In genomic region chr20:62814709-62815065, GRCh38 we compare ENCODE assay signal across 30 cellular contexts. TPM values are rescaled to one million over a fixed set of nuclear protein-coding genes. Genes with fewer than 3 reads are reported as not detected.
A peak's percentile ranks its signal among the peaks of the same experiment; 100 is the strongest.
DNase-seq lines count a peak whose midpoint lies in the region; ATAC-seq and TF ChIP-seq lines count a peak whose summit lies in the region.
"Had no signal": no experiment of that assay in that cellular context is flagged by ENCODE, and none has a peak within 500 bp of the region (broad histone marks: within the 10 kb centered on the region; RNA-seq: fewer than 3 reads in every experiment).

No MANE protein-coding gene starts in this region.

- peaks cover 14 to 16% of the 10 kb centered on the region in 2 donors for H3K4me1 Mint-ChIP-seq in effector memory CD8-positive, alpha-beta T cell (ENCODE audit: low read depth in 2 of 2)
- H3K4me1 Mint-ChIP-seq in stimulated activated naive B cell treated with anti-CD40 and anti-IgM and Interleukin-4, amounts not matched to agents 10 μg/mL and 1 μg/mL and 100 μg/mL, for 72 hours: peaks cover 11 to 21% of the 10 kb centered on the region in 2 donors

- H3K4me3 Mint-ChIP-seq in effector memory CD8-positive, alpha-beta T cell: peak overlapping the region; percentile 15 to 39
- H3K4me3 Mint-ChIP-seq in stimulated activated naive B cell treated with anti-CD40 and anti-IgM and Interleukin-4, amounts not matched to agents 10 μg/mL and 1 μg/mL and 100 μg/mL, for 72 hours: no peak overlapping the region
- H3K4me3 Mint-ChIP-seq: activated B cell treated with CpG ODN at 0.5 μM for 24 hours; activated CD4-positive, alpha-beta T cell treated with anti-CD3 and anti-CD28 coated beads, Interleukin-2, amount 10 ng/mL, durations not matched to agents 7 days and 5 days; immature natural killer cell; natural killer cell treated with Interleukin-12 subunit alpha and Interleukin-12 subunit beta and Interleukin-15 and Interleukin-18, amount 100 ng/mL, for 72 hours had no signal

- H4K20me1 ChIP-seq in SK-N-SH (ENCODE audit: insufficient read depth): 0 out of 2 replicates have a peak, but pooled peaks cover 6% of the 10 kb centered on the region

- H3K9me2 ChIP-seq in SK-N-SH: no peaks in the 10 kb centered on the region

- H3K27me3 Mint-ChIP-seq in effector memory CD8-positive, alpha-beta T cell: peaks cover 8 to 37% of the 10 kb centered on the region in 2 donors
- peaks cover 25 to 44% of the 10 kb centered on the region in 2 donors for H3K27me3 Mint-ChIP-seq in stimulated activated naive B cell treated with anti-CD40 and anti-IgM and Interleukin-4, amounts not matched to agents 10 μg/mL and 1 μg/mL and 100 μg/mL, for 72 hours

- TF ChIP-seq CTCF in SK-N-SH (IDR thresholded peaks at IDR 0.05): no peak

- no peaks in the 10 kb centered on the region for H3K9me3 Mint-ChIP-seq in effector memory CD8-positive, alpha-beta T cell
- H3K9me3 Mint-ChIP-seq in stimulated activated naive B cell treated with anti-CD40 and anti-IgM and Interleukin-4, amounts not matched to agents 10 μg/mL and 1 μg/mL and 100 μg/mL, for 72 hours: no peaks in the 10 kb centered on the region
- H3K9me3 Mint-ChIP-seq: activated B cell treated with CpG ODN at 0.5 μM for 24 hours; activated CD4-positive, alpha-beta T cell treated with anti-CD3 and anti-CD28 coated beads, Interleukin-2, amount 10 ng/mL, durations not matched to agents 7 days and 5 days; activated naive CD4-positive, alpha-beta T cell treated with anti-CD3 and anti-CD28 coated beads, Interleukin-2, amount 50 U/mL, for 72 hours; immature natural killer cell; natural killer cell treated with Interleukin-12 subunit alpha and Interleukin-12 subunit beta and Interleukin-15 and Interleukin-18, amount 100 ng/mL, for 72 hours had no signal

- no peaks in the 10 kb centered on the region for H3F3A ChIP-seq in SK-N-SH (replicated peaks; ENCODE audit: insufficient read depth)

- no peak for TF ChIP-seq EP300 in SK-N-SH (IDR thresholded peaks at IDR 0.05; ENCODE audit: borderline replicate concordance in 1 of 2, low read depth in 1 of 2, low read length in 1 of 2)

- no peaks in the 10 kb centered on the region for H3K27me3 ChIP-seq in SK-N-SH (ENCODE audit: insufficient read depth)
- no peaks in the 10 kb centered on the region for H3K27me3 ChIP-seq in NT2/D1 (ENCODE audit: insufficient read depth, insufficient read length)
- H3K27me3 ChIP-seq: testis had no signal

- H3K36me3 ChIP-seq in SK-N-SH (replicated peaks in 1 of 2; ENCODE audit: control insufficient read depth in 1 of 2, insufficient read depth in 2 of 2, low read length in 1 of 2) (peaks cover 3 to 38% of the 10 kb centered on the region in 2 experiments), NT2/D1 (ENCODE audit: insufficient read depth, insufficient read length, low read length) (peaks cover 58% of the 10 kb centered on the region)

- no peak for TF ChIP-seq RAD21 in SK-N-SH (IDR thresholded peaks at IDR 0.05; ENCODE audit: low read length)

- DNase-seq in SK-N-SH (no peak), NT2/D1 (ENCODE audit: low read depth, low spot score) (no peak), SK-N-DZ (ENCODE audit: low spot score) (no peak)
- no peak for DNase-seq in effector memory CD8-positive, alpha-beta T cell
- DNase-seq in stimulated activated naive B cell treated with anti-CD40 and anti-IgM and Interleukin-4, amounts not matched to agents 10 μg/mL and 1 μg/mL and 100 μg/mL, for 72 hours: no peak
- DNase-seq: activated B cell treated with CpG ODN at 0.5 μM for 24 hours; activated CD4-positive, alpha-beta T cell treated with anti-CD3 and anti-CD28 coated beads, Interleukin-2, amount 10 ng/mL, durations not matched to agents 7 days and 5 days; AML-193; aorta; colonic mucosa; DMS53; effector CD8-positive, alpha-beta T cell; immature natural killer cell; left cardiac atrium; MM.1S; NCI-H2029; NCI-H2227 treated with DMSO at 0.1 percent for 48 hours; pancreas; stimulated activated naive CD8-positive, alpha-beta T cell treated with anti-CD3 and anti-CD28 coated beads, Interleukin-15, Interleukin-2, amounts not matched to agents 100 U/mL and 50 U/mL, for 24 hours; T-helper 1 cell; testis had no signal

- WGBS in SK-N-SH (ENCODE audit: low lambda C conversion rate): 20% methylated on average over 4 of the region's 12 CpGs

- H3K27ac Mint-ChIP-seq in effector memory CD8-positive, alpha-beta T cell: no peak overlapping the region
- H3K27ac Mint-ChIP-seq in stimulated activated naive B cell treated with anti-CD40 and anti-IgM and Interleukin-4, amounts not matched to agents 10 μg/mL and 1 μg/mL and 100 μg/mL, for 72 hours: peak overlapping the region; percentile 65
- H3K27ac Mint-ChIP-seq: immature natural killer cell; natural killer cell treated with Interleukin-12 subunit alpha and Interleukin-12 subunit beta and Interleukin-15 and Interleukin-18, amount 100 ng/mL, for 72 hours had no signal

- ATAC-seq in SK-N-SH treated with all-trans-retinoic acid at 6 μM for 48 hours: no peak
- ATAC-seq in effector memory CD8-positive, alpha-beta T cell (replicated peaks): no peak
- ATAC-seq in stimulated activated naive B cell treated with anti-CD40 and anti-IgM and Interleukin-4, amounts not matched to agents 10 μg/mL and 1 μg/mL and 100 μg/mL, for 72 hours (replicated peaks): no peak
- ATAC-seq in GM21576 (IDR thresholded peaks at IDR 0.05; ENCODE audit: unreplicated experiment): no peak
- ATAC-seq in HG03521 (IDR thresholded peaks at IDR 0.05; ENCODE audit: unreplicated experiment): no peak
- ATAC-seq: stimulated activated naive CD8-positive, alpha-beta T cell treated with anti-CD3 and anti-CD28 coated beads, Interleukin-15, Interleukin-2, amounts not matched to agents 100 U/mL and 50 U/mL, for 24 hours had no signal

- H3K9ac ChIP-seq in SK-N-SH (no peak overlapping the region), NT2/D1 (ENCODE audit: insufficient read length, low read depth) (peak overlapping the region; percentile 94)
- H3K9ac ChIP-seq: KMS-11 had no signal

- peaks cover 17 to 44% of the 10 kb centered on the region in 2 experiments; a peak in 3 of 4 replicates for H3K4me1 ChIP-seq in SK-N-SH (ENCODE audit: control insufficient read depth in 1 of 2, insufficient read depth in 2 of 2, low read depth in 1 of 2, low read length in 1 of 2)
- H3K4me1 ChIP-seq in NT2/D1 (ENCODE audit: insufficient read depth, insufficient read length): peaks cover 29% of the 10 kb centered on the region

- H3K9me3 ChIP-seq in SK-N-SH (no peaks in the 10 kb centered on the region), NT2/D1 (ENCODE audit: insufficient read depth, low read length) (no peaks in the 10 kb centered on the region)
- H3K9me3 ChIP-seq: colonic mucosa, pancreas, SJSA1, testis had no signal

- no peak overlapping the region for H3K27ac ChIP-seq in SK-N-SH (ENCODE audit: low read depth in 2 of 2, low read length in 1 of 2)
- H3K27ac ChIP-seq: cardiac muscle cell, colonic mucosa, KMS-11, pancreas, SJSA1, testis had no signal

- POLR2A ChIA-PET in SK-N-SH (lab: Yijun Ruan, JAX): interaction anchor here (0.6 to 1.3 kb wide), 2 partner anchors 18 to 41 kb away, joined by 3 read pairs; partner anchors contain the start of gene MRGBP

- CTCF ChIA-PET in SK-N-SH (lab: Yijun Ruan, JAX): interaction anchor here (1.2 to 2.3 kb wide), 4 partner anchors 10 to 83 kb away, joined by 3 to 13 read pairs (median 7); partner anchors contain the start of gene OGFR

- H3K4me2 ChIP-seq in SK-N-SH: no peak overlapping the region
- H3K4me2 ChIP-seq: KMS-11 had no signal

- H3K36me3 Mint-ChIP-seq in effector memory CD8-positive, alpha-beta T cell (ENCODE audit: insufficient read depth): peaks cover 42% of the 10 kb centered on the region
- peaks cover 14 to 24% of the 10 kb centered on the region in 2 donors for H3K36me3 Mint-ChIP-seq in stimulated activated naive B cell treated with anti-CD40 and anti-IgM and Interleukin-4, amounts not matched to agents 10 μg/mL and 1 μg/mL and 100 μg/mL, for 72 hours
- H3K36me3 Mint-ChIP-seq: activated naive CD4-positive, alpha-beta T cell treated with anti-CD3 and anti-CD28 coated beads, Interleukin-2, amount 50 U/mL, for 72 hours; natural killer cell treated with Interleukin-12 subunit alpha and Interleukin-12 subunit beta and Interleukin-15 and Interleukin-18, amount 100 ng/mL, for 72 hours had no signal

- no peak overlapping the region for H2AFZ ChIP-seq in SK-N-SH (ENCODE audit: low read depth)

- no peaks in the 10 kb centered on the region for H3K79me2 ChIP-seq in SK-N-SH (ENCODE audit: insufficient read depth)

- H3K4me3 ChIP-seq in SK-N-SH (ENCODE audit: low read depth in 2 of 2, low read length in 1 of 2): no peak overlapping the region
- H3K4me3 ChIP-seq in NT2/D1 (ENCODE audit: insufficient read length, low read depth): no peak overlapping the region
- H3K4me3 ChIP-seq: cardiac muscle cell, colonic mucosa, lung, pancreas, SJSA1, testis had no signal

RNA-seq across cellular contexts. Expression of gene COL9A3, which starts 2.2 kb away (rescaled TPM):
- polyA plus RNA-seq in SK-N-SH (2012; rRNA removed): 1.3 and 2.5 TPM in 2 replicates
- 1.2 and 1.7 TPM in 2 replicates for polyA plus RNA-seq in SK-N-SH (2012; cell fraction: cytosol; rRNA removed)
- polyA plus RNA-seq in SK-N-SH (2012; cell fraction: nucleus; rRNA removed): 6.2 and 7.8 TPM in 2 replicates
- 0.80 and 4.1 TPM in 2 replicates for polyA plus RNA-seq in SK-N-DZ (2014; cell fraction: cytosol; rRNA removed)
- 27.0 and 28.9 TPM in 2 replicates for polyA plus RNA-seq in SK-N-DZ (2014; cell fraction: nucleus; rRNA removed)

RNA-seq across cellular contexts. Expression of gene OGFR, which starts 10.1 kb away (rescaled TPM):
- polyA plus RNA-seq in SK-N-SH (2012; rRNA removed): 52.9 and 60.8 TPM in 2 replicates
- polyA plus RNA-seq in SK-N-SH (2012; cell fraction: cytosol; rRNA removed): 25.9 and 35.3 TPM in 2 replicates
- 96.1 and 137 TPM in 2 replicates for polyA plus RNA-seq in SK-N-SH (2012; cell fraction: nucleus; rRNA removed)
- polyA plus RNA-seq in SK-N-DZ (2014; cell fraction: cytosol; rRNA removed): 26.0 and 50.0 TPM in 2 replicates
- 40.1 and 56.7 TPM in 2 replicates for polyA plus RNA-seq in SK-N-DZ (2014; cell fraction: nucleus; rRNA removed)

RNA-seq across cellular contexts. Expression of gene MRGBP, which starts 18.4 kb away (rescaled TPM):
- polyA plus RNA-seq in SK-N-SH (2012; rRNA removed): 20.0 and 22.0 TPM in 2 replicates
- polyA plus RNA-seq in SK-N-SH (2012; cell fraction: cytosol; rRNA removed): 18.2 and 20.7 TPM in 2 replicates
- polyA plus RNA-seq in SK-N-SH (2012; cell fraction: nucleus; rRNA removed): 22.9 and 26.5 TPM in 2 replicates
- polyA plus RNA-seq in SK-N-DZ (2014; cell fraction: cytosol; rRNA removed): 32.5 and 36.2 TPM in 2 replicates
- 38.2 and 42.4 TPM in 2 replicates for polyA plus RNA-seq in SK-N-DZ (2014; cell fraction: nucleus; rRNA removed)

RNA-seq across cellular contexts. Expression of gene TCFL5, which starts 46.9 kb away (rescaled TPM):
- 10.1 and 11.2 TPM in 2 replicates for polyA plus RNA-seq in SK-N-SH (2012; rRNA removed)
- 14.5 and 14.6 TPM in 2 replicates for polyA plus RNA-seq in SK-N-SH (2012; cell fraction: cytosol; rRNA removed)
- 8.8 and 12.4 TPM in 2 replicates for polyA plus RNA-seq in SK-N-SH (2012; cell fraction: nucleus; rRNA removed)
- 17.7 and 18.7 TPM in 2 replicates for polyA plus RNA-seq in SK-N-DZ (2014; cell fraction: cytosol; rRNA removed)
- polyA plus RNA-seq in SK-N-DZ (2014; cell fraction: nucleus; rRNA removed): 12.5 and 14.3 TPM in 2 replicates

Comparison
In these comparisons a context has a peak if more than half of its experiments do, and no peak if none do; other contexts are left out.
1. H3K4me3 Mint-ChIP-seq: peak in effector memory CD8-positive, alpha-beta T cell (2 of 2); none in stimulated activated naive B cell treated with anti-CD40 and anti-IgM and Interleukin-4, amounts not matched to agents 10 μg/mL and 1 μg/mL and 100 μg/mL, for 72 hours (0 of 2).